In the genomic region with DNA sequence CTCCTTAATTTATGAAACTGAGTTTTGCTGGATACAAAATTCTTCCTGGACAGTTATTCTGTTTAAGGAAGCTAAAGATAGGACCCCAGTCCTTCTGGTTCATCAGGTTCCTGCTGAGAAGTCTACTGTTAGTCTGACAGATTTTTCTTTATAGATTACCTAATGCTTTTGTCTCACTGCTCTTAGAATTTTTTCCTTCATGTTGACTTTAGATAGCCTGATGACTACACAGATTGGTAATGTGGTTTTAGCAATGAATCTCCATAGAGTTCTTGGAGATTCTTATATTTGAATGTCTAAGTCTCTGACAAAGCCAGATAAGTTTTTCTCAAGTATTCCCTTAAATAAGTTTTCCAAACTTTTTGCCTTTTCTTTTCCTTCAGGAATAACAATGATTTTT, we compare ENCODE assay signal across 21 cellular contexts.
"Had no signal": no experiment of that assay in that cellular context is flagged by ENCODE, and none has a peak within 500 bp of the region (broad histone marks: within the 10 kb centered on the region; RNA-seq: fewer than 3 reads in every experiment).

No MANE protein-coding gene starts in this region.

- ATAC-seq: activated T-cell treated with anti-CD3 and anti-CD28 coated beads, Interleukin-2, amount 50 U/mL, for 4 hours; left cardiac atrium; lower lobe of right lung; sciatic nerve; stimulated activated naive CD8-positive, alpha-beta T cell treated with anti-CD3 and anti-CD28 coated beads, Interleukin-15, Interleukin-2, amounts not matched to agents 100 U/mL and 50 U/mL, for 24 hours had no signal

- H3K36me3 Mint-ChIP-seq: activated CD4-positive, alpha-beta memory T cell treated with anti-CD3 and anti-CD28 coated beads for 36 hours; activated naive CD8-positive, alpha-beta T cell treated with anti-CD3 and anti-CD28 coated beads for 36 hours; naive B cell had no signal

- H3K9me3 ChIP-seq: colonic mucosa, neutrophil, prostate gland, upper lobe of left lung had no signal

- H3K27me3 ChIP-seq: colonic mucosa, neutrophil, suprapubic skin, upper lobe of left lung had no signal

- H3K4me3 ChIP-seq: colonic mucosa, lower lobe of right lung, prostate gland, suprapubic skin, upper lobe of left lung had no signal

- H3K27ac ChIP-seq: colonic mucosa, epithelial cell of prostate, lower lobe of right lung, neutrophil, prostate gland, suprapubic skin, upper lobe of left lung, VCaP had no signal

- H3K27ac Mint-ChIP-seq: activated CD4-positive, alpha-beta memory T cell treated with anti-CD3 and anti-CD28 coated beads for 36 hours; activated naive CD8-positive, alpha-beta T cell treated with anti-CD3 and anti-CD28 coated beads for 36 hours; naive B cell had no signal

- H3K27me3 Mint-ChIP-seq: activated CD4-positive, alpha-beta memory T cell treated with anti-CD3 and anti-CD28 coated beads for 36 hours; activated naive CD8-positive, alpha-beta T cell treated with anti-CD3 and anti-CD28 coated beads for 36 hours; naive B cell had no signal

- H3K4me1 Mint-ChIP-seq: activated naive CD8-positive, alpha-beta T cell treated with anti-CD3 and anti-CD28 coated beads for 36 hours; naive B cell had no signal

- DNase-seq: activated CD4-positive, alpha-beta memory T cell treated with anti-CD3 and anti-CD28 coated beads for 36 hours; activated gamma-delta T cell; activated naive CD8-positive, alpha-beta T cell treated with anti-CD3 and anti-CD28 coated beads for 36 hours; activated T-cell treated with anti-CD3 and anti-CD28 coated beads, Interleukin-2, amount 50 U/mL, for 4 hours; anterior cingulate cortex; caudate nucleus; colonic mucosa; effector CD4-positive, alpha-beta T cell; hippocampal formation; left cardiac atrium; lower lobe of right lung; naive B cell; stimulated activated naive CD8-positive, alpha-beta T cell treated with anti-CD3 and anti-CD28 coated beads, Interleukin-15, Interleukin-2, amounts not matched to agents 100 U/mL and 50 U/mL, for 24 hours; T-helper 9 cell; upper lobe of left lung had no signal

- H3K36me3 ChIP-seq: colonic mucosa, lower lobe of right lung, neutrophil, prostate gland, suprapubic skin, upper lobe of left lung had no signal

- H3K4me1 ChIP-seq: colonic mucosa, lower lobe of right lung, prostate gland, suprapubic skin, upper lobe of left lung had no signal

- H3K4me3 Mint-ChIP-seq: activated CD4-positive, alpha-beta memory T cell treated with anti-CD3 and anti-CD28 coated beads for 36 hours; activated naive CD8-positive, alpha-beta T cell treated with anti-CD3 and anti-CD28 coated beads for 36 hours; activated T-cell treated with anti-CD3 and anti-CD28 coated beads, Interleukin-2, amount 50 U/mL, for 4 hours; naive B cell had no signal
